ENCODE assay signal across 13 cellular contexts in genomic region chr2:191038241-191038725, GRCh38. TPM values are rescaled to one million over a fixed set of nuclear protein-coding genes. Genes with fewer than 3 reads are reported as not detected.
DNase-seq lines count a peak whose midpoint lies in the region; ATAC-seq and TF ChIP-seq lines count a peak whose summit lies in the region.
"Had no signal": no experiment of that assay in that cellular context is flagged by ENCODE, and none has a peak within 500 bp of the region (broad histone marks: within the 10 kb centered on the region; RNA-seq: fewer than 3 reads in every experiment).

No MANE protein-coding gene starts in this region.

- TF ChIP-seq CTCF in KMS-11 (conservative IDR thresholded peaks at IDR 0.05; ENCODE audit: low read depth, low read length), result no peak
- TF ChIP-seq CTCF in mucosa of descending colon (IDR thresholded peaks at IDR 0.05), result no peak

- ATAC-seq in activated naive CD8-positive, alpha-beta T cell treated with anti-CD3 and anti-CD28 coated beads, Interleukin-2, amount 50 U/mL, for 24 hours, result peak; percentile 44
- peak; percentile 49 for ATAC-seq in mucosa of descending colon

- no peak overlapping the region for H3K9ac ChIP-seq in KMS-11

- peaks cover 50% of the 10 kb centered on the region for H3K36me3 Mint-ChIP-seq in activated naive CD8-positive, alpha-beta T cell treated with anti-CD3 and anti-CD28 coated beads, Interleukin-2, amount 50 U/mL, for 24 hours (ENCODE audit: low read depth)
- H3K36me3 Mint-ChIP-seq: naive B cell had no signal

- no peaks in the 10 kb centered on the region for H4K20me1 ChIP-seq in KMS-11 (ENCODE audit: insufficient read depth)

- H3K79me2 ChIP-seq in KMS-11 (ENCODE audit: insufficient read depth, low read depth), result no peaks in the 10 kb centered on the region

- 0 out of 2 replicates have a peak overlapping the region, but pooled peaks have one; percentile 4 for H3K27ac ChIP-seq in KMS-11
- H3K27ac ChIP-seq: 22Rv1, cardiac muscle cell, thoracic aorta had no signal

- DNase-seq in DMS53 (lab: John Stamatoyannopoulos, UW), result peak; percentile 29
- no peak for DNase-seq in DMS53 treated with DMSO at 0.1 percent for 48 hours (lab: John Stamatoyannopoulos, UW; ENCODE audit: unreplicated experiment)
- no peak for DNase-seq in activated naive CD8-positive, alpha-beta T cell treated with anti-CD3 and anti-CD28 coated beads, Interleukin-2, amount 50 U/mL, for 24 hours
- DNase-seq in mucosa of descending colon, result no peak
- DNase-seq in DMS153 (lab: John Stamatoyannopoulos, UW), result no peak
- DNase-seq in hepatic stellate cell (ENCODE audit: low spot score), result no peak
- DNase-seq in NCI-H526 treated with DMSO at 0.1 percent for 48 hours (lab: John Stamatoyannopoulos, UW), result no peak
- DNase-seq: naive B cell, NCI-H510A treated with DMSO at 0.1 percent for 48 hours had no signal

- H3K36me3 ChIP-seq in KMS-11 (ENCODE audit: insufficient read depth) (no peaks in the 10 kb centered on the region), mucosa of descending colon (ENCODE audit: low read depth) (no peaks in the 10 kb centered on the region)
- H3K36me3 ChIP-seq: cardiac muscle cell, thoracic aorta had no signal

- peak overlapping the region; percentile 54 for H3K4me2 ChIP-seq in KMS-11

- H3K27me3 ChIP-seq in KMS-11 (ENCODE audit: insufficient read depth, low read depth), result no peaks in the 10 kb centered on the region
- H3K27me3 ChIP-seq: cardiac muscle cell had no signal

- peak overlapping the region; percentile 58 for H3K27ac Mint-ChIP-seq in activated naive CD8-positive, alpha-beta T cell treated with anti-CD3 and anti-CD28 coated beads, Interleukin-2, amount 50 U/mL, for 24 hours
- H3K27ac Mint-ChIP-seq: naive B cell had no signal

- H3K4me1 ChIP-seq in KMS-11 (ENCODE audit: low read depth, poor library complexity, severe bottlenecking) (peaks cover 12% of the 10 kb centered on the region), mucosa of descending colon (ENCODE audit: low read depth) (peaks cover 4% of the 10 kb centered on the region)

- no peak overlapping the region for H3K4me3 Mint-ChIP-seq in activated naive CD8-positive, alpha-beta T cell treated with anti-CD3 and anti-CD28 coated beads, Interleukin-2, amount 50 U/mL, for 24 hours
- H3K4me3 Mint-ChIP-seq: naive B cell had no signal

- intact Hi-C loops in mucosa of descending colon (cut with DNase I, micrococcal nuclease), result no loop called here

- no peaks in the 10 kb centered on the region for H3K9me3 Mint-ChIP-seq in activated naive CD8-positive, alpha-beta T cell treated with anti-CD3 and anti-CD28 coated beads, Interleukin-2, amount 50 U/mL, for 24 hours

- H3K9me3 ChIP-seq in mucosa of descending colon, result no peaks in the 10 kb centered on the region
- H3K9me3 ChIP-seq: thoracic aorta had no signal

- H3K4me3 ChIP-seq in KMS-11 (IDR thresholded peaks at IDR 0.05; ENCODE audit: insufficient read depth, low read depth, low read length), result no peak overlapping the region
- no peak overlapping the region for H3K4me3 ChIP-seq in mucosa of descending colon
- H3K4me3 ChIP-seq: cardiac muscle cell, thoracic aorta had no signal

- H2AFZ ChIP-seq in KMS-11 (ENCODE audit: low read depth), result peak overlapping the region; percentile 17; the same call in 1 of the 2 replicates

- H3K27me3 Mint-ChIP-seq in activated naive CD8-positive, alpha-beta T cell treated with anti-CD3 and anti-CD28 coated beads, Interleukin-2, amount 50 U/mL, for 24 hours, result no peaks in the 10 kb centered on the region

- H3K4me1 Mint-ChIP-seq in activated naive CD8-positive, alpha-beta T cell treated with anti-CD3 and anti-CD28 coated beads, Interleukin-2, amount 50 U/mL, for 24 hours, result peaks cover 36% of the 10 kb centered on the region
- H3K4me1 Mint-ChIP-seq: naive B cell had no signal

RNA-seq across cellular contexts. Expression of gene STAT1, which starts 24.3 kb away (rescaled TPM):
- 10 to 100 TPM; 56.5 to 78.6 (median 74.8) TPM for total RNA-seq in mucosa of descending colon
